1 cellular context compared by ENCODE assay signal in the genomic region with DNA sequence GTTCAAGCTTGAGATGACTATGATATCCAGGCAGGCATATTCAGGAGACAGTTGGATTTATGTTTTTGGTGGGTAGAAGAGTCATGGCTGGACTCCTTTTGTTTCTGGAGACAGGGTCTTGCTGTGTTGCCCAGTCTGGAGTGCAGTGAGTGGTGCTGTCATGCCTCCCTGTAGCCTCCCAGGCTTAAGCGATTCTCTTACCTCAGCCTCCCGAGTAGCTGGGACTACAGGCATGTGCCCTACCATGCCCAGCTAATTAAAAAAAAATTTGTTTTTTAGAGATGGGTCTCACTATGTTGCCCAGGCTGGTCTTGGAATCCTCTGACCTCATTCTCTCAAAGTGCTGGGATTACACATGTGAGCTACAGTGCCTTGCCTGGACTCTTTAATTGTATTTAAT.
TF ChIP-seq lines count a peak whose summit lies in the region.

No MANE protein-coding gene starts in this region.

TF ChIP-seq in H1, 55 proteins besides CTCF, POLR2A, EP300 and RAD21:
- no peak for TF ChIP-seq TCF12 (IDR thresholded peaks at IDR 0.05; ENCODE audit: low read depth, low read length)
- TF ChIP-seq CEBPB (IDR thresholded peaks at IDR 0.05; ENCODE audit: low read depth, low read length), result no peak
- no peak for TF ChIP-seq SP2 (IDR thresholded peaks at IDR 0.05; ENCODE audit: low read length)
- no peak for TF ChIP-seq RXRA (IDR thresholded peaks at IDR 0.05; ENCODE audit: insufficient read depth, low read depth, low read length)
- TF ChIP-seq RFX5 (IDR thresholded peaks at IDR 0.05; ENCODE audit: borderline replicate concordance, low read depth, low read length), result no peak
- no peak for TF ChIP-seq SRF (IDR thresholded peaks at IDR 0.05; ENCODE audit: low read depth, low read length)
- TF ChIP-seq RNF2 (IDR thresholded peaks at IDR 0.05; ENCODE audit: borderline replicate concordance, low read depth, low read length, missing control alignments, poor library complexity, severe bottlenecking), result no peak
- no peak for TF ChIP-seq JUN (IDR thresholded peaks at IDR 0.05; ENCODE audit: low read depth, low read length)
- TF ChIP-seq HDAC2 (IDR thresholded peaks at IDR 0.05; ENCODE audit: borderline replicate concordance in 1 of 2, low read depth in 2 of 2, low read length in 2 of 2), result 0 out of 4 replicates have a peak, but pooled peaks of 1 of the 2 experiments have one; percentile 26
- peak; percentile 84 for TF ChIP-seq KDM1A (IDR thresholded peaks at IDR 0.05; ENCODE audit: borderline replicate concordance, low read length)
